In genomic region chr7:101854084-101854865, GRCh38 we compare ENCODE assay signal across 27 cellular contexts. TPM values are rescaled to one million over a fixed set of nuclear protein-coding genes. Genes with fewer than 3 reads are reported as not detected.
DNase-seq lines count a peak whose midpoint lies in the region; ATAC-seq, FAIRE-seq and TF ChIP-seq lines count a peak whose summit lies in the region.
"Had no signal": no experiment of that assay in that cellular context is flagged by ENCODE, and none has a peak within 500 bp of the region (broad histone marks: within the 10 kb centered on the region; RNA-seq: fewer than 3 reads in every experiment).

No MANE protein-coding gene starts in this region.

- H2BK5ac ChIP-seq in mesendoderm (ENCODE audit: low read length): no peak overlapping the region

- peaks cover 8% of the 10 kb centered on the region for H3K36me3 Mint-ChIP-seq in CD8-positive, alpha-beta T cell
- peaks cover 4% of the 10 kb centered on the region; the same call in 1 of the 2 replicates for H3K36me3 Mint-ChIP-seq in WTC11

- no peak overlapping the region for H3K9ac ChIP-seq in mesendoderm (ENCODE audit: low read length)
- H3K9ac ChIP-seq: SK-N-SH had no signal

- H3K27me3 Mint-ChIP-seq in CD8-positive, alpha-beta T cell (ENCODE audit: low read depth): no peaks in the 10 kb centered on the region
- no peaks in the 10 kb centered on the region for H3K27me3 Mint-ChIP-seq in WTC11 (ENCODE audit: low read depth)
- H3K27me3 Mint-ChIP-seq: memory B cell; stimulated activated naive B cell treated with anti-CD40 and anti-IgM and Interleukin-4, amounts not matched to agents 10 μg/mL and 1 μg/mL and 100 μg/mL, for 72 hours had no signal

- H3K4me1 Mint-ChIP-seq in CD8-positive, alpha-beta T cell (ENCODE audit: low read depth): peaks cover 48% of the 10 kb centered on the region
- peaks cover 75% of the 10 kb centered on the region for H3K4me1 Mint-ChIP-seq in WTC11

- H3K36me3 ChIP-seq in CD8-positive, alpha-beta T cell (ENCODE audit: insufficient read depth, low read length): no peaks in the 10 kb centered on the region
- no peaks in the 10 kb centered on the region for H3K36me3 ChIP-seq in sigmoid colon
- no peaks in the 10 kb centered on the region for H3K36me3 ChIP-seq in mesendoderm (ENCODE audit: control insufficient read depth, insufficient read depth, low read length)
- H3K36me3 ChIP-seq in A673 (ENCODE audit: insufficient read depth, low read length, poor library complexity, severe bottlenecking): no peaks in the 10 kb centered on the region
- H3K36me3 ChIP-seq: pancreas had no signal

- BruUV-seq in A673 (replicated peaks; lab: Mats Ljungman, UMichigan): no TSS peak

- no peak for ATAC-seq in CD8-positive, alpha-beta T cell
- ATAC-seq in WTC11: no peak
- ATAC-seq: activated CD4-positive, CD25-positive, alpha-beta regulatory T cell treated with anti-CD3 and anti-CD28 coated beads, Interleukin-2, amount 50 U/mL, for 24 hours; pancreas; stimulated activated naive B cell treated with anti-CD40 and anti-IgM and Interleukin-4, amounts not matched to agents 10 μg/mL and 1 μg/mL and 100 μg/mL, for 72 hours had no signal

- H3K4me1 ChIP-seq in CD8-positive, alpha-beta T cell (ENCODE audit: insufficient read depth, low read length): peaks cover 20% of the 10 kb centered on the region
- peaks cover 0 to 49% (median 38%) of the 10 kb centered on the region in 4 donors for H3K4me1 ChIP-seq in sigmoid colon
- peaks cover 13% of the 10 kb centered on the region for H3K4me1 ChIP-seq in mesendoderm (ENCODE audit: control insufficient read depth, low read depth, low read length)
- H3K4me1 ChIP-seq in A673 (ENCODE audit: insufficient read depth, low read length, poor library complexity, severe bottlenecking): peaks cover 23% of the 10 kb centered on the region

- TF ChIP-seq POLR2A in sigmoid colon (IDR thresholded peaks at IDR 0.05): no peak

- no peak for TF ChIP-seq CTCF in CD8-positive, alpha-beta T cell (IDR thresholded peaks at IDR 0.05)
- TF ChIP-seq CTCF in WTC11 (IDR thresholded peaks at IDR 0.05) (no peak), sigmoid colon (IDR thresholded peaks at IDR 0.05) (no peak), A673 (conservative IDR thresholded peaks at IDR 0.05; ENCODE audit: low read depth, low read length) (no peak)

- POLR2A ChIA-PET in CD8-positive, alpha-beta T cell (lab: Charles Lee): interaction anchor here (0.6 kb wide), 1 partner anchor 504 kb away, joined by 4 read pairs; no protein-coding TSS in a partner anchor
- POLR2A ChIA-PET in WTC11 (lab: Charles Lee): no interaction called here
- POLR2A ChIA-PET in A673 (lab: Charles Lee; ENCODE audit: low non-redundant PET): no interaction called here

- CTCF ChIA-PET in CD8-positive, alpha-beta T cell (lab: Charles Lee): no interaction called here
- CTCF ChIA-PET in WTC11 (lab: Charles Lee) (no interaction called here), A673 (lab: Charles Lee) (no interaction called here)

- H4K5ac ChIP-seq in mesendoderm (ENCODE audit: low read length): no peak overlapping the region

- no peak overlapping the region for H2BK15ac ChIP-seq in mesendoderm (replicated peaks; ENCODE audit: low read depth)

- peak overlapping the region; percentile 55 for H3K27ac Mint-ChIP-seq in CD8-positive, alpha-beta T cell
- peak overlapping the region; percentile 51 for H3K27ac Mint-ChIP-seq in WTC11
- H3K27ac Mint-ChIP-seq: memory B cell had no signal

- H2BK120ac ChIP-seq in mesendoderm (ENCODE audit: low read depth, low read length): no peak overlapping the region

- peaks cover 4% of the 10 kb centered on the region for H3K79me1 ChIP-seq in mesendoderm (ENCODE audit: low read length)

- no peaks in the 10 kb centered on the region for H3K27me3 ChIP-seq in CD8-positive, alpha-beta T cell (ENCODE audit: insufficient read depth, low read length)
- H3K27me3 ChIP-seq in sigmoid colon (no peaks in the 10 kb centered on the region), mesendoderm (ENCODE audit: insufficient read depth, low read length, poor library complexity) (no peaks in the 10 kb centered on the region), A673 (replicated peaks; ENCODE audit: insufficient read depth, low read depth, low read length, poor library complexity) (no peaks in the 10 kb centered on the region)
- H3K27me3 ChIP-seq: pancreas had no signal

- H4K8ac ChIP-seq in mesendoderm (ENCODE audit: low read depth, low read length): no peak overlapping the region

- no peak for FAIRE-seq in frontal cortex (lab: Jason Lieb, UNC)
- FAIRE-seq: colon, pancreas had no signal

- no peak overlapping the region for H3K4ac ChIP-seq in mesendoderm (ENCODE audit: low read depth, low read length)

- H3K18ac ChIP-seq in mesendoderm (ENCODE audit: low read length): no peak overlapping the region

- no peak overlapping the region for H3K4me3 Mint-ChIP-seq in CD8-positive, alpha-beta T cell
- no peak overlapping the region for H3K4me3 Mint-ChIP-seq in WTC11

- H3K56ac ChIP-seq in mesendoderm (ENCODE audit: low read length): no peak overlapping the region

- no peak for TF ChIP-seq EP300 in sigmoid colon (IDR thresholded peaks at IDR 0.05)

- H2AK5ac ChIP-seq in mesendoderm (ENCODE audit: low read length): no peak overlapping the region

- peaks cover 1% of the 10 kb centered on the region for H3K9me3 Mint-ChIP-seq in CD8-positive, alpha-beta T cell
- peaks cover 4% of the 10 kb centered on the region for H3K9me3 Mint-ChIP-seq in WTC11

- intact Hi-C loops in CD8-positive, alpha-beta T cell (cut with DNase I, micrococcal nuclease): no loop called here
- intact Hi-C loops in sigmoid colon (cut with DNase I) (loop anchor here (2.0 kb wide), 1 partner anchor 35 kb away; no protein-coding TSS in a partner anchor), A673 (cut with micrococcal nuclease; ENCODE audit: unreplicated experiment) (no loop called here)

- no peak overlapping the region for H3K23ac ChIP-seq in mesendoderm (ENCODE audit: low read length)

- no peaks in the 10 kb centered on the region for H3K9me3 ChIP-seq in CD8-positive, alpha-beta T cell (ENCODE audit: low read length)
- no peaks in the 10 kb centered on the region for H3K9me3 ChIP-seq in sigmoid colon
- H3K9me3 ChIP-seq in A673 (ENCODE audit: low read depth, low read length, poor library complexity, severe bottlenecking): no peaks in the 10 kb centered on the region
- H3K9me3 ChIP-seq: pancreas, SK-N-SH had no signal

- H3K79me2 ChIP-seq in mesendoderm (ENCODE audit: control insufficient read depth, insufficient read depth, low read length): peaks cover 95% of the 10 kb centered on the region

- no peak overlapping the region for H3K4me2 ChIP-seq in mesendoderm (ENCODE audit: low read length)
- H3K4me2 ChIP-seq: SK-N-SH had no signal

- no peak for DNase-seq in CD8-positive, alpha-beta T cell
- peak; percentile 20 for DNase-seq in Jurkat, Clone E6-1 (ENCODE audit: low read depth, low spot score)
- DNase-seq in WTC11 (ENCODE audit: low spot score) (no peak), sigmoid colon (peak; percentile 50), mesendoderm (no peak), A673 (ENCODE audit: low spot score) (no peak), frontal cortex (ENCODE audit: low spot score in 2 of 2) (no peak)
- DNase-seq: activated naive CD4-positive, alpha-beta T cell; activated T-cell treated with anti-CD3 and anti-CD28 coated beads, Interleukin-2, amount 50 U/mL, for 48 hours; amniotic stem cell; COR-L47; effector memory CD4-positive, alpha-beta T cell; foreskin fibroblast; H7; hippocampal formation; immature natural killer cell; NCI-H1092 treated with DMSO at 0.1 percent for 48 hours; NCI-H187 treated with DMSO at 0.1 percent for 48 hours; NCI-H69; pancreas; SK-N-SH; stimulated activated CD4-positive, alpha-beta T cell treated with anti-CD3 and anti-CD28 coated beads, Interleukin-4, amount 100 ng/mL, for 1 hour; stimulated activated naive B cell treated with anti-CD40 and anti-IgM and Interleukin-4, amounts not matched to agents 10 μg/mL and 1 μg/mL and 100 μg/mL, for 72 hours; T-helper 9 cell had no signal

- H3K4me3 ChIP-seq in CD8-positive, alpha-beta T cell (ENCODE audit: low read depth, low read length): no peak overlapping the region
- H3K4me3 ChIP-seq in Jurkat, Clone E6-1 (ENCODE audit: low read length): no peak overlapping the region
- H3K4me3 ChIP-seq in sigmoid colon (no peak overlapping the region), mesendoderm (ENCODE audit: low read length) (no peak overlapping the region), A673 (ENCODE audit: low read depth, low read length, poor library complexity, severe bottlenecking) (no peak overlapping the region)
- H3K4me3 ChIP-seq: pancreas had no signal

- 87 to 95% methylated on average over 10 of the region's 10 CpGs for WGBS in sigmoid colon, 2 donors
- no CpG with 5 or more reads among the region's 10 CpGs for WGBS in mesendoderm (ENCODE audit: extremely low coverage, insufficient coverage, low lambda C conversion rate)

- H3K27ac ChIP-seq in CD8-positive, alpha-beta T cell (ENCODE audit: low read depth, low read length): no peak overlapping the region
- H3K27ac ChIP-seq in sigmoid colon (no peak overlapping the region), mesendoderm (ENCODE audit: low read depth, low read length) (no peak overlapping the region), A673 (ENCODE audit: low read depth, low read length, poor library complexity, severe bottlenecking) (no peak overlapping the region)
- H3K27ac ChIP-seq: pancreas had no signal

TF ChIP-seq in WTC11, 78 proteins besides CTCF, POLR2A, EP300 and RAD21 (continues in another document):
- TF ChIP-seq, protein P1, sequence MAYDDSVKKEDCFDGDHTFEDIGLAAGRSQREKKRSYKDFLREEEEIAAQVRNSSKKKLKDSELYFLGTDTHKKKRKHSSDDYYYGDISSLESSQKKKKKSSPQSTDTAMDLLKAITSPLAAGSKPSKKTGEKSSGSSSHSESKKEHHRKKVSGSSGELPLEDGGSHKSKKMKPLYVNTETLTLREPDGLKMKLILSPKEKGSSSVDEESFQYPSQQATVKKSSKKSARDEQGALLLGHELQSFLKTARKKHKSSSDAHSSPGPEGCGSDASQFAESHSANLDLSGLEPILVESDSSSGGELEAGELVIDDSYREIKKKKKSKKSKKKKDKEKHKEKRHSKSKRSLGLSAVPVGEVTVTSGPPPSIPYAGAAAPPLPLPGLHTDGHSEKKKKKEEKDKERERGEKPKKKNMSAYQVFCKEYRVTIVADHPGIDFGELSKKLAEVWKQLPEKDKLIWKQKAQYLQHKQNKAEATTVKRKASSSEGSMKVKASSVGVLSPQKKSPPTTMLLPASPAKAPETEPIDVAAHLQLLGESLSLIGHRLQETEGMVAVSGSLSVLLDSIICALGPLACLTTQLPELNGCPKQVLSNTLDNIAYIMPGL (CRISPR knock-in tag; IDR thresholded peaks at IDR 0.05): no peak
- TF ChIP-seq ZNF219 (CRISPR knock-in tag; IDR thresholded peaks at IDR 0.05; ENCODE audit: borderline replicate concordance) (no peak), NFE2L1 (CRISPR knock-in tag; IDR thresholded peaks at IDR 0.05) (no peak)

RNA-seq across cellular contexts. Expression of gene CUX1, which starts 36.8 kb away (rescaled TPM):
- 10 to 100 TPM; 40.3 to 41.0 TPM for total RNA-seq in CD8-positive, alpha-beta T cell
- 19.2 TPM for polyA plus RNA-seq in Jurkat, Clone E6-1 (2012; ENCODE audit: insufficient read depth, insufficient read length)
- total RNA-seq in WTC11 (2021): 64.3 to 77.1 TPM (median 76.1 TPM) in 3 replicates
- total RNA-seq in sigmoid colon: 100 to 1,000 TPM in 2 of 4 donors, 10 to 100 TPM in 2; 47.4 to 127 (median 79.0) TPM
- polyA plus RNA-seq in sigmoid colon: 10 to 100 TPM; 46.7 to 49.9 (median 47.2) TPM
- polyA plus RNA-seq in mesendoderm (2013, experiment 1 of 2): 35.0 TPM
- polyA plus RNA-seq in mesendoderm (2013, experiment 2 of 2): 35.9 TPM
- 49.4 and 53.1 TPM in 2 replicates for total RNA-seq in A673 (2021)
- 23.6 TPM for total RNA-seq in frontal cortex

Comparison
In these comparisons a context has a peak if more than half of its experiments do, and no peak if none do; other contexts are left out.
1. DNase-seq: peak in Jurkat, Clone E6-1 (single experiment) and sigmoid colon (single experiment); none in CD8-positive, alpha-beta T cell (0 of 7), WTC11 (single experiment), mesendoderm (single experiment), A673 (single experiment) and frontal cortex (0 of 2).